In genomic region chr10:51640120-51640819, GRCh38 we compare ENCODE assay signal across 26 cellular contexts.
"Had no signal": no experiment of that assay in that cellular context is flagged by ENCODE, and none has a peak within 500 bp of the region (broad histone marks: within the 10 kb centered on the region; RNA-seq: fewer than 3 reads in every experiment).

No MANE protein-coding gene starts in this region.

- ATAC-seq: gastrocnemius medialis, natural killer cell, psoas muscle had no signal

- H3K27ac ChIP-seq: adrenal gland, ascending aorta, cardiac muscle cell, coronary artery, gastrocnemius medialis, hepatocyte, neural progenitor cell, parathyroid adenoma, psoas muscle, testis, transverse colon, VCaP had no signal

- H3K9me3 ChIP-seq: adrenal gland, ascending aorta, gastrocnemius medialis, psoas muscle, testis, transverse colon had no signal

- DNase-seq: activated CD4-positive, alpha-beta T cell treated with anti-CD3 and anti-CD28 coated beads for 4 hours; activated CD4-positive, alpha-beta T cell treated with anti-CD3 and anti-CD28 coated beads, Interleukin-2, amount 50 U/mL, for 48 hours; activated CD8-positive, alpha-beta memory T cell treated with anti-CD3 and anti-CD28 coated beads for 24 hours; activated effector memory CD4-positive, alpha-beta T cell treated with Interleukin-2 at 50 U/mL for 16 hours; activated naive CD4-positive, alpha-beta T cell treated with Interleukin-2 at 50 U/mL for 16 hours; adrenal gland; dorsolateral prefrontal cortex; effector memory CD4-positive, alpha-beta T cell; gastrocnemius medialis; glutamatergic neuron; islet precursor cell; natural killer cell; occipital lobe; psoas muscle; stimulated activated CD4-positive, alpha-beta T cell treated with anti-CD3 and anti-CD28 coated beads, Interleukin-15, amount 100 ng/mL, for 24 hours; stimulated activated naive CD4-positive, alpha-beta T cell; T-helper 1 cell; testis; transverse colon had no signal

- H3K4me1 ChIP-seq: parathyroid adenoma, testis, transverse colon had no signal

- H3K27me3 ChIP-seq: adrenal gland, ascending aorta, cardiac muscle cell, dorsolateral prefrontal cortex, gastrocnemius medialis, hepatocyte, neural progenitor cell, testis, transverse colon had no signal

- H3K4me3 ChIP-seq: adrenal gland, ascending aorta, cardiac muscle cell, coronary artery, dorsolateral prefrontal cortex, gastrocnemius medialis, hepatocyte, neural progenitor cell, psoas muscle, testis, transverse colon had no signal

- H3K36me3 ChIP-seq: adrenal gland, ascending aorta, cardiac muscle cell, gastrocnemius medialis, neural progenitor cell, transverse colon had no signal
